1 cellular context compared by ENCODE assay signal in the genomic region with DNA sequence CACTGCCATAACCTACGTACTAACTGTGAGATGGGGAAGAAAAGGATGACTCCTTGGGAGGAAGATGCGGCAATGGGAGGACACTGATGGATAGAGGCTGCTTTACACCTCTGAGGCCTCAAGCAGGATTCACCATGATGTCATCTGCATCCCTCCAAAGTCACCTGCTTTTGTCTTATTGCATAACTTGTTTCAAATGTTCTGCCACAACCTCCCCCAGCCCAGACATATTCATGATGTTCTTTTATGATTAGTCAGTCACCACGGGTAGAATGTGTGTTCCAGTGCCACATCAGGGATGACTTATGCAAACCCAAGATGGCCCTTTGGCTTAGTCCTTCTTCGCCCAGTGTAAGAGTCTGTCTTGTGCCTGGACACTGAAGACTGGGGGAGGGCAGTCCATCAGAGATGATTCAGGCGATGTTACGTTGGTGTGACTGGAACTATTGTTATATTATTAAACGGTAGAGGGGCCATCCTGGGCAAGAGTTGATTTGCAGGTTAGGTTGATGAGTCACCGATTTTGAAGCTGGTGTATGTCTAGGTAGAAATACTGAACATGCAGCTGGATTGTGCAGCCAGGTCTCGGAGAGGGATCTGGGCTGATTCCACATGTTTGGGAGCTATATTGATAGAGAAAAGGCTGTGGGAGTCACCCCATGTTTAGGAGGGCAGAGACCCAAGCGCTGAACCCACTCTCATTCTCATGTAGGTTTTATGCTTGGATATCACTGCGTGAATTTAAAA.
A peak's percentile ranks its signal among the peaks of the same experiment; 100 is the strongest.
TF ChIP-seq lines count a peak whose summit lies in the region.

No MANE protein-coding gene starts in this region.

TF ChIP-seq in H1, 55 proteins besides CTCF, POLR2A, EP300 and RAD21:
- no peak for TF ChIP-seq GTF2F1 (IDR thresholded peaks at IDR 0.05; ENCODE audit: borderline replicate concordance, low read depth, low read length)
- TF ChIP-seq, protein P1, sequence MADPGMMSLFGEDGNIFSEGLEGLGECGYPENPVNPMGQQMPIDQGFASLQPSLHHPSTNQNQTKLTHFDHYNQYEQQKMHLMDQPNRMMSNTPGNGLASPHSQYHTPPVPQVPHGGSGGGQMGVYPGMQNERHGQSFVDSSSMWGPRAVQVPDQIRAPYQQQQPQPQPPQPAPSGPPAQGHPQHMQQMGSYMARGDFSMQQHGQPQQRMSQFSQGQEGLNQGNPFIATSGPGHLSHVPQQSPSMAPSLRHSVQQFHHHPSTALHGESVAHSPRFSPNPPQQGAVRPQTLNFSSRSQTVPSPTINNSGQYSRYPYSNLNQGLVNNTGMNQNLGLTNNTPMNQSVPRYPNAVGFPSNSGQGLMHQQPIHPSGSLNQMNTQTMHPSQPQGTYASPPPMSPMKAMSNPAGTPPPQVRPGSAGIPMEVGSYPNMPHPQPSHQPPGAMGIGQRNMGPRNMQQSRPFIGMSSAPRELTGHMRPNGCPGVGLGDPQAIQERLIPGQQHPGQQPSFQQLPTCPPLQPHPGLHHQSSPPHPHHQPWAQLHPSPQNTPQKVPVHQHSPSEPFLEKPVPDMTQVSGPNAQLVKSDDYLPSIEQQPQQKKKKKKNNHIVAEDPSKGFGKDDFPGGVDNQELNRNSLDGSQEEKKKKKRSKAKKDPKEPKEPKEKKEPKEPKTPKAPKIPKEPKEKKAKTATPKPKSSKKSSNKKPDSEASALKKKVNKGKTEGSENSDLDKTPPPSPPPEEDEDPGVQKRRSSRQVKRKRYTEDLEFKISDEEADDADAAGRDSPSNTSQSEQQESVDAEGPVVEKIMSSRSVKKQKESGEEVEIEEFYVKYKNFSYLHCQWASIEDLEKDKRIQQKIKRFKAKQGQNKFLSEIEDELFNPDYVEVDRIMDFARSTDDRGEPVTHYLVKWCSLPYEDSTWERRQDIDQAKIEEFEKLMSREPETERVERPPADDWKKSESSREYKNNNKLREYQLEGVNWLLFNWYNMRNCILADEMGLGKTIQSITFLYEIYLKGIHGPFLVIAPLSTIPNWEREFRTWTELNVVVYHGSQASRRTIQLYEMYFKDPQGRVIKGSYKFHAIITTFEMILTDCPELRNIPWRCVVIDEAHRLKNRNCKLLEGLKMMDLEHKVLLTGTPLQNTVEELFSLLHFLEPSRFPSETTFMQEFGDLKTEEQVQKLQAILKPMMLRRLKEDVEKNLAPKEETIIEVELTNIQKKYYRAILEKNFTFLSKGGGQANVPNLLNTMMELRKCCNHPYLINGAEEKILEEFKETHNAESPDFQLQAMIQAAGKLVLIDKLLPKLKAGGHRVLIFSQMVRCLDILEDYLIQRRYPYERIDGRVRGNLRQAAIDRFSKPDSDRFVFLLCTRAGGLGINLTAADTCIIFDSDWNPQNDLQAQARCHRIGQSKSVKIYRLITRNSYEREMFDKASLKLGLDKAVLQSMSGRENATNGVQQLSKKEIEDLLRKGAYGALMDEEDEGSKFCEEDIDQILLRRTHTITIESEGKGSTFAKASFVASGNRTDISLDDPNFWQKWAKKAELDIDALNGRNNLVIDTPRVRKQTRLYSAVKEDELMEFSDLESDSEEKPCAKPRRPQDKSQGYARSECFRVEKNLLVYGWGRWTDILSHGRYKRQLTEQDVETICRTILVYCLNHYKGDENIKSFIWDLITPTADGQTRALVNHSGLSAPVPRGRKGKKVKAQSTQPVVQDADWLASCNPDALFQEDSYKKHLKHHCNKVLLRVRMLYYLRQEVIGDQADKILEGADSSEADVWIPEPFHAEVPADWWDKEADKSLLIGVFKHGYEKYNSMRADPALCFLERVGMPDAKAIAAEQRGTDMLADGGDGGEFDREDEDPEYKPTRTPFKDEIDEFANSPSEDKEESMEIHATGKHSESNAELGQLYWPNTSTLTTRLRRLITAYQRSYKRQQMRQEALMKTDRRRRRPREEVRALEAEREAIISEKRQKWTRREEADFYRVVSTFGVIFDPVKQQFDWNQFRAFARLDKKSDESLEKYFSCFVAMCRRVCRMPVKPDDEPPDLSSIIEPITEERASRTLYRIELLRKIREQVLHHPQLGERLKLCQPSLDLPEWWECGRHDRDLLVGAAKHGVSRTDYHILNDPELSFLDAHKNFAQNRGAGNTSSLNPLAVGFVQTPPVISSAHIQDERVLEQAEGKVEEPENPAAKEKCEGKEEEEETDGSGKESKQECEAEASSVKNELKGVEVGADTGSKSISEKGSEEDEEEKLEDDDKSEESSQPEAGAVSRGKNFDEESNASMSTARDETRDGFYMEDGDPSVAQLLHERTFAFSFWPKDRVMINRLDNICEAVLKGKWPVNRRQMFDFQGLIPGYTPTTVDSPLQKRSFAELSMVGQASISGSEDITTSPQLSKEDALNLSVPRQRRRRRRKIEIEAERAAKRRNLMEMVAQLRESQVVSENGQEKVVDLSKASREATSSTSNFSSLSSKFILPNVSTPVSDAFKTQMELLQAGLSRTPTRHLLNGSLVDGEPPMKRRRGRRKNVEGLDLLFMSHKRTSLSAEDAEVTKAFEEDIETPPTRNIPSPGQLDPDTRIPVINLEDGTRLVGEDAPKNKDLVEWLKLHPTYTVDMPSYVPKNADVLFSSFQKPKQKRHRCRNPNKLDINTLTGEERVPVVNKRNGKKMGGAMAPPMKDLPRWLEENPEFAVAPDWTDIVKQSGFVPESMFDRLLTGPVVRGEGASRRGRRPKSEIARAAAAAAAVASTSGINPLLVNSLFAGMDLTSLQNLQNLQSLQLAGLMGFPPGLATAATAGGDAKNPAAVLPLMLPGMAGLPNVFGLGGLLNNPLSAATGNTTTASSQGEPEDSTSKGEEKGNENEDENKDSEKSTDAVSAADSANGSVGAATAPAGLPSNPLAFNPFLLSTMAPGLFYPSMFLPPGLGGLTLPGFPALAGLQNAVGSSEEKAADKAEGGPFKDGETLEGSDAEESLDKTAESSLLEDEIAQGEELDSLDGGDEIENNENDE (IDR thresholded peaks at IDR 0.05; ENCODE audit: insufficient replicate concordance, low read length), result no peak
- no peak for TF ChIP-seq KDM4A (IDR thresholded peaks at IDR 0.05; ENCODE audit: low read depth, low read length, severe bottlenecking)
- no peak for TF ChIP-seq GABPA (IDR thresholded peaks at IDR 0.05; ENCODE audit: borderline replicate concordance, insufficient read depth, low read length)
- TF ChIP-seq TAF7 (optimal IDR thresholded peaks at IDR 0.05; ENCODE audit: borderline replicate concordance, low read depth, low read length), result peak; percentile 30
- no peak for TF ChIP-seq NRF1 (IDR thresholded peaks at IDR 0.05; ENCODE audit: low read depth, low read length)
- no peak for TF ChIP-seq KDM1A (IDR thresholded peaks at IDR 0.05; ENCODE audit: borderline replicate concordance, low read length)
- no peak for TF ChIP-seq SRF (IDR thresholded peaks at IDR 0.05; ENCODE audit: low read depth, low read length)
